1 cellular context compared by ENCODE assay signal in the genomic region with DNA sequence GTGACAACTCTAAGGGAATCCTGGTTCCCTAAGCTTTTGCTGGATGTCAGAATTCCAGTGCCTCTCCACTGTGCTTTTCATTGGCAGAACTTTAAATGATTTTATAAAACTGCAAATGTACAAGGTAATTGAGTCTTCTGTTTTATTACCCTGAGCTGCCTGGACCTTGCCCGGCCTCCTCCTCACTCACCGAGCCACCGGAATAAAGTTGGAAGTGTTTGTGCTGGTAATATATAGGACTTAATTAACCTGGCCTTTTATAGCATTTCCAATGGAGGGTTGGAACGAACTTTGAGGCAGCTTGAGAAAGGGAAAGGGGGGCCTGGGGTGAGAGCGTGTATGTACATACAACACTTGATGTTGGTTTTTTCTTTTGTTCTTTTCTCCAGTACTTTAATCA.
TF ChIP-seq lines count a peak whose summit lies in the region.

No MANE protein-coding gene starts in this region.

TF ChIP-seq in H1, 55 proteins besides CTCF, POLR2A, EP300 and RAD21:
- TF ChIP-seq GABPA (IDR thresholded peaks at IDR 0.05; ENCODE audit: borderline replicate concordance, insufficient read depth, low read length) (no peak), EGR1 (IDR thresholded peaks at IDR 0.05; ENCODE audit: borderline replicate concordance, low read depth, low read length) (no peak), NANOG (IDR thresholded peaks at IDR 0.05; ENCODE audit: insufficient read depth, low read depth, low read length, poor library complexity, severe bottlenecking) (no peak), JUND (IDR thresholded peaks at IDR 0.05; ENCODE audit: low read length) (no peak), ZNF274 (IDR thresholded peaks at IDR 0.05; ENCODE audit: borderline replicate concordance, extremely low read depth, low read length) (no peak), KDM4A (IDR thresholded peaks at IDR 0.05; ENCODE audit: low read depth, low read length, severe bottlenecking) (no peak), RXRA (IDR thresholded peaks at IDR 0.05; ENCODE audit: insufficient read depth, low read depth, low read length) (no peak)
- TF ChIP-seq, protein P1, sequence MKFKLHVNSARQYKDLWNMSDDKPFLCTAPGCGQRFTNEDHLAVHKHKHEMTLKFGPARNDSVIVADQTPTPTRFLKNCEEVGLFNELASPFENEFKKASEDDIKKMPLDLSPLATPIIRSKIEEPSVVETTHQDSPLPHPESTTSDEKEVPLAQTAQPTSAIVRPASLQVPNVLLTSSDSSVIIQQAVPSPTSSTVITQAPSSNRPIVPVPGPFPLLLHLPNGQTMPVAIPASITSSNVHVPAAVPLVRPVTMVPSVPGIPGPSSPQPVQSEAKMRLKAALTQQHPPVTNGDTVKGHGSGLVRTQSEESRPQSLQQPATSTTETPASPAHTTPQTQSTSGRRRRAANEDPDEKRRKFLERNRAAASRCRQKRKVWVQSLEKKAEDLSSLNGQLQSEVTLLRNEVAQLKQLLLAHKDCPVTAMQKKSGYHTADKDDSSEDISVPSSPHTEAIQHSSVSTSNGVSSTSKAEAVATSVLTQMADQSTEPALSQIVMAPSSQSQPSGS (IDR thresholded peaks at IDR 0.05; ENCODE audit: low read length), result no peak
- TF ChIP-seq, protein P2, sequence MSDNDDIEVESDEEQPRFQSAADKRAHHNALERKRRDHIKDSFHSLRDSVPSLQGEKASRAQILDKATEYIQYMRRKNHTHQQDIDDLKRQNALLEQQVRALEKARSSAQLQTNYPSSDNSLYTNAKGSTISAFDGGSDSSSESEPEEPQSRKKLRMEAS (IDR thresholded peaks at IDR 0.05), result no peak
